In the genomic region with DNA sequence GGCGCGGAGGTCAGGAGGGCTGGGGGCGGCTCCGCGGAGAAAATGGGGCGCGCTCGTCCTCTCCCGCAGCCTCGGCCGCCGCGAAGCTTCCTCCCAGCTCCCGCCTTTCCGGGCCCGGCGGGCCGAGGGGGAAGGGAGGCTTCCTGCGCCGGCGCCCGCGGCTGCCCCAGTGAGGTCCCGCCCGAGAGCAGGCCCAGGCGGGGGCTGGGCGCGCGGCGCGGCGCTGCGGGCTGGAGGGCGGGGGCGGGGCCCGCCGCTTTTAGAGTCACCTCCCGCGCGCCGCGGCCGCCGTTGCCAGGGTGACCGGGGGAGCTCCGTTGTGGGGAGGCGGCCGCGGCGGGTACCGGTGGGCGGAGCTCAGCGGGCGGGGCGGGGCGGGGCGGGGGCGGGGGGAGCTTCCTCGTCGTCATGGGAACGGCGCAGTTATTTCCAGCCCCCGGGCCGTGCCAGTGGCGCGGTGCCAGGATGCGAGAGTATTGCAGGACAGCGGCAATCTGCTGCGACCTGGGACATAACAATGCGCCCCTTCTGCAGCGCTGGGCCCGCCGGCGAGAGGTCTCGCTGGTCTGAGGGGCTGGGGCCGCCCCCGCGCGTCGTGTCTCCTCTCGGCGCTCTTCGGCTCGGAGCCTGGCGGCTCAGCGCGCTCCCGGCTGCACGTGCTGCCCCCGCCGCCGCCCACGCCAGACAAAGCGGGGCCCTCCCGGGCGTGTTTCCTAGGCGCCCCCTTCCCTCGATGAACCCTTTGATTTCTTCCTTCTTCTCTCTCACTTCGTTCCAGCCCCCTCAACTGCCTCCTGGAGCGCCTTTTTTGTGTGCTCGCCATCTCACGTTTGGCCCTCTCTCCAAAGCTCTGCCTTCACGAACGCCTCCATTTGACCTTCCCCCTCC, we compare ENCODE assay signal across 1 cellular context.
TF ChIP-seq lines count a peak whose summit lies in the region.

No MANE protein-coding gene starts in this region.

TF ChIP-seq in GM12878, 131 proteins besides CTCF, POLR2A, EP300 and RAD21 (continued from another document and continues in another):
- TF ChIP-seq CUX1 (IDR thresholded peaks at IDR 0.05; ENCODE audit: insufficient replicate concordance, low read depth, low read length) = no peak
- TF ChIP-seq RFX5 (IDR thresholded peaks at IDR 0.05; ENCODE audit: low read depth, low read length) = no peak
- TF ChIP-seq, protein P1, sequence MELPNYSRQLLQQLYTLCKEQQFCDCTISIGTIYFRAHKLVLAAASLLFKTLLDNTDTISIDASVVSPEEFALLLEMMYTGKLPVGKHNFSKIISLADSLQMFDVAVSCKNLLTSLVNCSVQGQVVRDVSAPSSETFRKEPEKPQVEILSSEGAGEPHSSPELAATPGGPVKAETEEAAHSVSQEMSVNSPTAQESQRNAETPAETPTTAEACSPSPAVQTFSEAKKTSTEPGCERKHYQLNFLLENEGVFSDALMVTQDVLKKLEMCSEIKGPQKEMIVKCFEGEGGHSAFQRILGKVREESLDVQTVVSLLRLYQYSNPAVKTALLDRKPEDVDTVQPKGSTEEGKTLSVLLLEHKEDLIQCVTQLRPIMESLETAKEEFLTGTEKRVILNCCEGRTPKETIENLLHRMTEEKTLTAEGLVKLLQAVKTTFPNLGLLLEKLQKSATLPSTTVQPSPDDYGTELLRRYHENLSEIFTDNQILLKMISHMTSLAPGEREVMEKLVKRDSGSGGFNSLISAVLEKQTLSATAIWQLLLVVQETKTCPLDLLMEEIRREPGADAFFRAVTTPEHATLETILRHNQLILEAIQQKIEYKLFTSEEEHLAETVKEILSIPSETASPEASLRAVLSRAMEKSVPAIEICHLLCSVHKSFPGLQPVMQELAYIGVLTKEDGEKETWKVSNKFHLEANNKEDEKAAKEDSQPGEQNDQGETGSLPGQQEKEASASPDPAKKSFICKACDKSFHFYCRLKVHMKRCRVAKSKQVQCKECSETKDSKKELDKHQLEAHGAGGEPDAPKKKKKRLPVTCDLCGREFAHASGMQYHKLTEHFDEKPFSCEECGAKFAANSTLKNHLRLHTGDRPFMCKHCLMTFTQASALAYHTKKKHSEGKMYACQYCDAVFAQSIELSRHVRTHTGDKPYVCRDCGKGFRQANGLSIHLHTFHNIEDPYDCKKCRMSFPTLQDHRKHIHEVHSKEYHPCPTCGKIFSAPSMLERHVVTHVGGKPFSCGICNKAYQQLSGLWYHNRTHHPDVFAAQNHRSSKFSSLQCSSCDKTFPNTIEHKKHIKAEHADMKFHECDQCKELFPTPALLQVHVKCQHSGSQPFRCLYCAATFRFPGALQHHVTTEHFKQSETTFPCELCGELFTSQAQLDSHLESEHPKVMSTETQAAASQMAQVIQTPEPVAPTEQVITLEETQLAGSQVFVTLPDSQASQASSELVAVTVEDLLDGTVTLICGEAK (IDR thresholded peaks at IDR 0.05; ENCODE audit: borderline replicate concordance) = no peak
- no peak for TF ChIP-seq PAX8 (IDR thresholded peaks at IDR 0.05)
- no peak for TF ChIP-seq TCF3 (IDR thresholded peaks at IDR 0.05; ENCODE audit: borderline replicate concordance, insufficient read depth, low read depth, low read length)
- TF ChIP-seq POLR2AphosphoS2 (IDR thresholded peaks at IDR 0.05; ENCODE audit: low read depth, low read length) = no peak
- no peak for TF ChIP-seq MTA2 (IDR thresholded peaks at IDR 0.05; ENCODE audit: low read depth)
- TF ChIP-seq KLF5 (IDR thresholded peaks at IDR 0.05; ENCODE audit: partially characterized antibody) = no peak
- no peak for TF ChIP-seq ESRRA (IDR thresholded peaks at IDR 0.05; ENCODE audit: low read length)
- no peak for TF ChIP-seq RBBP5 (conservative IDR thresholded peaks at IDR 0.05)
- TF ChIP-seq POU2F2 (IDR thresholded peaks at IDR 0.05; ENCODE audit: borderline replicate concordance, low read depth, low read length) = no peak
- no peak for TF ChIP-seq EED (IDR thresholded peaks at IDR 0.05; ENCODE audit: low read depth)
- TF ChIP-seq WRNIP1 (IDR thresholded peaks at IDR 0.05; ENCODE audit: borderline replicate concordance, low read depth, low read length) = no peak
- TF ChIP-seq ZNF622 (IDR thresholded peaks at IDR 0.05) = no peak
- TF ChIP-seq ZBTB4 (CRISPR knock-in tag; IDR thresholded peaks at IDR 0.05) = no peak
- TF ChIP-seq USF2 (IDR thresholded peaks at IDR 0.05; ENCODE audit: borderline replicate concordance, low read depth, low read length) = no peak
- no peak for TF ChIP-seq RCOR1 (conservative IDR thresholded peaks at IDR 0.05; ENCODE audit: low read depth, low read length)
- TF ChIP-seq FOS (IDR thresholded peaks at IDR 0.05; ENCODE audit: borderline replicate concordance, extremely low read depth, insufficient read length) = no peak
- TF ChIP-seq, protein P2, sequence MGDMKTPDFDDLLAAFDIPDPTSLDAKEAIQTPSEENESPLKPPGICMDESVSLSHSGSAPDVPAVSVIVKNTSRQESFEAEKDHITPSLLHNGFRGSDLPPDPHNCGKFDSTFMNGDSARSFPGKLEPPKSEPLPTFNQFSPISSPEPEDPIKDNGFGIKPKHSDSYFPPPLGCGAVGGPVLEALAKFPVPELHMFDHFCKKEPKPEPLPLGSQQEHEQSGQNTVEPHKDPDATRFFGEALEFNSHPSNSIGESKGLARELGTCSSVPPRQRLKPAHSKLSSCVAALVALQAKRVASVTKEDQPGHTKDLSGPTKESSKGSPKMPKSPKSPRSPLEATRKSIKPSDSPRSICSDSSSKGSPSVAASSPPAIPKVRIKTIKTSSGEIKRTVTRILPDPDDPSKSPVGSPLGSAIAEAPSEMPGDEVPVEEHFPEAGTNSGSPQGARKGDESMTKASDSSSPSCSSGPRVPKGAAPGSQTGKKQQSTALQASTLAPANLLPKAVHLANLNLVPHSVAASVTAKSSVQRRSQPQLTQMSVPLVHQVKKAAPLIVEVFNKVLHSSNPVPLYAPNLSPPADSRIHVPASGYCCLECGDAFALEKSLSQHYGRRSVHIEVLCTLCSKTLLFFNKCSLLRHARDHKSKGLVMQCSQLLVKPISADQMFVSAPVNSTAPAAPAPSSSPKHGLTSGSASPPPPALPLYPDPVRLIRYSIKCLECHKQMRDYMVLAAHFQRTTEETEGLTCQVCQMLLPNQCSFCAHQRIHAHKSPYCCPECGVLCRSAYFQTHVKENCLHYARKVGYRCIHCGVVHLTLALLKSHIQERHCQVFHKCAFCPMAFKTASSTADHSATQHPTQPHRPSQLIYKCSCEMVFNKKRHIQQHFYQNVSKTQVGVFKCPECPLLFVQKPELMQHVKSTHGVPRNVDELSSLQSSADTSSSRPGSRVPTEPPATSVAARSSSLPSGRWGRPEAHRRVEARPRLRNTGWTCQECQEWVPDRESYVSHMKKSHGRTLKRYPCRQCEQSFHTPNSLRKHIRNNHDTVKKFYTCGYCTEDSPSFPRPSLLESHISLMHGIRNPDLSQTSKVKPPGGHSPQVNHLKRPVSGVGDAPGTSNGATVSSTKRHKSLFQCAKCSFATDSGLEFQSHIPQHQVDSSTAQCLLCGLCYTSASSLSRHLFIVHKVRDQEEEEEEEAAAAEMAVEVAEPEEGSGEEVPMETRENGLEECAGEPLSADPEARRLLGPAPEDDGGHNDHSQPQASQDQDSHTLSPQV (IDR thresholded peaks at IDR 0.05) = no peak
- no peak for TF ChIP-seq STAT1 (conservative IDR thresholded peaks at IDR 0.05)
- TF ChIP-seq, protein P3, sequence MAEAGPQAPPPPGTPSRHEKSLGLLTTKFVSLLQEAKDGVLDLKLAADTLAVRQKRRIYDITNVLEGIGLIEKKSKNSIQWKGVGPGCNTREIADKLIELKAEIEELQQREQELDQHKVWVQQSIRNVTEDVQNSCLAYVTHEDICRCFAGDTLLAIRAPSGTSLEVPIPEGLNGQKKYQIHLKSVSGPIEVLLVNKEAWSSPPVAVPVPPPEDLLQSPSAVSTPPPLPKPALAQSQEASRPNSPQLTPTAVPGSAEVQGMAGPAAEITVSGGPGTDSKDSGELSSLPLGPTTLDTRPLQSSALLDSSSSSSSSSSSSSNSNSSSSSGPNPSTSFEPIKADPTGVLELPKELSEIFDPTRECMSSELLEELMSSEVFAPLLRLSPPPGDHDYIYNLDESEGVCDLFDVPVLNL (IDR thresholded peaks at IDR 0.05; ENCODE audit: low read depth, low read length) = no peak
- no peak for TF ChIP-seq IRF4 (IDR thresholded peaks at IDR 0.05; ENCODE audit: low read depth, low read length)
- 0 out of 2 replicates have a peak, but pooled peaks have one; percentile 14 for TF ChIP-seq MAX (IDR thresholded peaks at IDR 0.05; ENCODE audit: low read depth, low read length)
- TF ChIP-seq SKIL (IDR thresholded peaks at IDR 0.05; ENCODE audit: low read depth, poor library complexity, severe bottlenecking) = no peak
- no peak for TF ChIP-seq RAD51 (IDR thresholded peaks at IDR 0.05)
- no peak for TF ChIP-seq CHD4 (IDR thresholded peaks at IDR 0.05)
- TF ChIP-seq SIX5 (IDR thresholded peaks at IDR 0.05; ENCODE audit: low read depth, low read length, severe bottlenecking) = peak; percentile 13
- no peak; the same call in 1 of the 2 replicates for TF ChIP-seq JUND (IDR thresholded peaks at IDR 0.05; ENCODE audit: low read depth, low read length)
- TF ChIP-seq SMAD5 (IDR thresholded peaks at IDR 0.05; ENCODE audit: low read depth) = no peak
- TF ChIP-seq FOXK2 (IDR thresholded peaks at IDR 0.05) = no peak
- no peak for TF ChIP-seq NFIC (IDR thresholded peaks at IDR 0.05; ENCODE audit: low read depth, low read length)
- TF ChIP-seq RUNX3 (IDR thresholded peaks at IDR 0.05; ENCODE audit: low read length) = no peak
- no peak for TF ChIP-seq SRF (IDR thresholded peaks at IDR 0.05; ENCODE audit: low read depth in 2 of 2, low read length in 2 of 2)
